Comparison of ENCODE assay signal across 29 cellular contexts in the genomic region with DNA sequence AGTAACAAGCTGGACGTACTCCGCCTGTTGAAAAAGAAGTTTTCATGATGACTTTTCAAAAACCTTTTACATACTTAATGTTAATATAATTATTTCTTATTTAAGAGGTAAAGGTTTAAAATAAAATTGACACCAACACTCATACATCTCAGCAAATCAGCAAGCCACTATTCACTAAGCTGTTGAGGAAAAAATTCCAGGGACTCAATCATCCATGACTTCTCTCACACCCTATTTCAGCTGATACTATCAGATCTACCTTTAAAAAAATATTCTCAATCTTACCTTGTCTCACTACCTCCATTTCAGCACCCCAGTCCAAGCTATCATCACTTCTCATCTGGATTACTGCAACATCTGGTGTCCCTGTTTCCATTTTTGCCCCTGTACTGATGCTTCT.
"Had no signal": no experiment of that assay in that cellular context is flagged by ENCODE, and none has a peak within 500 bp of the region (broad histone marks: within the 10 kb centered on the region; RNA-seq: fewer than 3 reads in every experiment).

No MANE protein-coding gene starts in this region.

- H3K4me3 Mint-ChIP-seq: activated CD4-positive, alpha-beta T cell treated with anti-CD3 and anti-CD28 coated beads, Interleukin-2, amount 10 ng/mL, durations not matched to agents 24 days and 14 days; activated CD8-positive, alpha-beta T cell treated with anti-CD3 and anti-CD28 coated beads for 36 hours; activated naive CD8-positive, alpha-beta T cell treated with anti-CD3 and anti-CD28 coated beads for 36 hours; activated T-cell treated with anti-CD3 and anti-CD28 coated beads, Interleukin-2, amount 50 U/mL, for 72 hours; activated T-helper 17 cell treated with anti-CD3 and anti-CD28 coated beads, Interleukin-2, amount 50 U/mL, for 72 hours; central memory CD8-positive, alpha-beta T cell had no signal

- H3K27ac Mint-ChIP-seq: activated CD4-positive, alpha-beta T cell treated with anti-CD3 and anti-CD28 coated beads, Interleukin-2, amount 10 ng/mL, durations not matched to agents 24 days and 14 days; activated CD8-positive, alpha-beta T cell treated with anti-CD3 and anti-CD28 coated beads for 36 hours; activated naive CD8-positive, alpha-beta T cell treated with anti-CD3 and anti-CD28 coated beads for 36 hours; activated T-cell treated with anti-CD3 and anti-CD28 coated beads, Interleukin-2, amount 50 U/mL, for 72 hours; activated T-helper 17 cell treated with anti-CD3 and anti-CD28 coated beads, Interleukin-2, amount 50 U/mL, for 72 hours had no signal

- H3K27ac ChIP-seq: cardiac muscle cell, SJCRH30, SK-N-MC, WERI-Rb-1 had no signal

- H3K36me3 ChIP-seq: SJCRH30, WERI-Rb-1 had no signal

- H3K4me3 ChIP-seq: cardiac muscle cell, SJCRH30, SK-N-MC had no signal

- ATAC-seq: activated CD8-positive, alpha-beta T cell treated with anti-CD3 and anti-CD28 coated beads for 36 hours; activated T-cell treated with anti-CD3 and anti-CD28 coated beads, Interleukin-2, amount 50 U/mL, for 72 hours; activated T-helper 17 cell treated with anti-CD3 and anti-CD28 coated beads, Interleukin-2, amount 50 U/mL, for 72 hours had no signal

- H3K4me1 Mint-ChIP-seq: activated CD4-positive, alpha-beta T cell treated with anti-CD3 and anti-CD28 coated beads, Interleukin-2, amount 10 ng/mL, durations not matched to agents 24 days and 14 days; activated naive CD8-positive, alpha-beta T cell treated with anti-CD3 and anti-CD28 coated beads for 36 hours; activated T-helper 17 cell treated with anti-CD3 and anti-CD28 coated beads, Interleukin-2, amount 50 U/mL, for 72 hours; central memory CD8-positive, alpha-beta T cell had no signal

- H3K4me1 ChIP-seq: SJCRH30 had no signal

- H3K27me3 Mint-ChIP-seq: activated CD4-positive, alpha-beta T cell treated with anti-CD3 and anti-CD28 coated beads, Interleukin-2, amount 10 ng/mL, durations not matched to agents 24 days and 14 days; activated CD8-positive, alpha-beta T cell treated with anti-CD3 and anti-CD28 coated beads for 36 hours; activated naive CD8-positive, alpha-beta T cell treated with anti-CD3 and anti-CD28 coated beads for 36 hours; activated T-helper 17 cell treated with anti-CD3 and anti-CD28 coated beads, Interleukin-2, amount 50 U/mL, for 72 hours; central memory CD8-positive, alpha-beta T cell had no signal

- DNase-seq: activated CD4-positive, alpha-beta T cell treated with anti-CD3 and anti-CD28 coated beads, Interleukin-2, amount 10 ng/mL, durations not matched to agents 24 days and 14 days; activated CD4-positive, alpha-beta T cell treated with anti-CD3 and anti-CD28 coated beads, Interleukin-2, amount 50 U/mL, for 4 hours; activated CD8-positive, alpha-beta T cell treated with anti-CD3 and anti-CD28 coated beads for 36 hours; activated effector memory CD4-positive, alpha-beta T cell treated with anti-CD3 and anti-CD28 coated beads, Interleukin-2, amount 50 U/mL, for 16 hours; activated naive CD4-positive, alpha-beta T cell; activated naive CD4-positive, alpha-beta T cell treated with anti-CD3 and anti-CD28 coated beads, Interleukin-2, amount 50 U/mL, for 16 hours; activated naive CD8-positive, alpha-beta T cell treated with anti-CD3 and anti-CD28 coated beads for 36 hours; activated T-cell treated with anti-CD3 and anti-CD28 coated beads, Interleukin-2, amount 50 U/mL, for 1 hour; activated T-cell treated with anti-CD3 and anti-CD28 coated beads, Interleukin-2, amount 50 U/mL, for 72 hours; amniotic stem cell; aorta; NCI-H1092 treated with DMSO at 0.1 percent for 48 hours; NCI-H1417; NCI-H146; NCI-H187; NCI-H2029 treated with DMSO at 0.1 percent for 48 hours; NCI-H2171 treated with DMSO at 0.1 percent for 48 hours; NCI-H2227 treated with DMSO at 0.1 percent for 48 hours; NCI-H446 treated with DMSO at 0.1 percent for 48 hours; NCI-H524; NK-92 treated with Interleukin-12 subunit alpha and Interleukin-12 subunit beta, amount 100 ng/mL, for 24 hours; SHP77; SJCRH30; T1000; WERI-Rb-1 had no signal

- H3K27me3 ChIP-seq: cardiac muscle cell, SJCRH30 had no signal
